2 cellular contexts compared by ENCODE assay signal in the genomic region with DNA sequence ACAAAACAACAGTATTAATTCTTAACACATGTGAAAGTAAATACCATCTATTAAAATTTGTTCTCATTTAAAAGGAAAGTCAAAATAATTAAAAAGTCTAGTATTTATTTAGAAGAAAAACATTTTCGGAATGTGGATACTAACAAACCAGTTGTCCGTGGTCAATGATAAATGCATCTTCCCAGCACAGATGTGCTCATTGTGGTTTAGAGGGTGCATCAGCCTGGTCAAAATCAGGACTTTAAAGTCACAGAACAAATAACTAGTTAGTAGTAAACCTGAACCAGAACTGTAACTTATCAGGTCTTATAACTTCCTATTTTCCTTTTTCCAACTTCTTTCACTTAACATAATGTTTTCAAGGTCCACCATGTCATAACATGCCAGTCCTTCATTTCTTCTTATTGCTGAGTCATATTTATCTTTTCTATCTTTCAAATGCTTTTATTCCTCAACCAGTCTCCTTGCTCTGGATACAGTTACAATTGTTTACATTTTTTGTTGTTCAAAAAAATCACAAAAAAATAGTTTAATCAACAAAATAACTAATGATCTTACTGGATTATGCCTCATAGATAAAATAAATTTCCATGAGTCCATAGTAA.
TF ChIP-seq lines count a peak whose summit lies in the region.

No MANE protein-coding gene starts in this region.

TF ChIP-seq in HepG2, 621 proteins besides CTCF, POLR2A, EP300 and RAD21:
- TF ChIP-seq NFE2L2 (IDR thresholded peaks at IDR 0.05; ENCODE audit: low read length) (peak; percentile 75), MAFK (conservative IDR thresholded peaks at IDR 0.05 in 1 of 2, IDR thresholded peaks at IDR 0.05 in 1 of 2; ENCODE audit: low read length in 2 of 2) (peak; percentile 54 to 64), DPF2 (CRISPR knock-in tag; IDR thresholded peaks at IDR 0.05; ENCODE audit: borderline replicate concordance, low read depth) (no peak), KMT2A (CRISPR knock-in tag; IDR thresholded peaks at IDR 0.05) (no peak), MAFF (IDR thresholded peaks at IDR 0.05; ENCODE audit: low read depth, low read length) (peak; percentile 45; the same call in 1 of the 2 replicates)
TF ChIP-seq in HepG2: peak in this region for 3.

TF ChIP-seq in SK-N-SH, 30 proteins besides CTCF, POLR2A, EP300 and RAD21:
- TF ChIP-seq FOSL2 (IDR thresholded peaks at IDR 0.05; ENCODE audit: borderline replicate concordance, low read depth) (peak; percentile 27; the same call in 1 of the 2 replicates), YY1 (IDR thresholded peaks at IDR 0.05; ENCODE audit: low read depth) (no peak), JUND (IDR thresholded peaks at IDR 0.05) (peak; percentile 9; the same call in 1 of the 2 replicates)
- TF ChIP-seq, protein P1, sequence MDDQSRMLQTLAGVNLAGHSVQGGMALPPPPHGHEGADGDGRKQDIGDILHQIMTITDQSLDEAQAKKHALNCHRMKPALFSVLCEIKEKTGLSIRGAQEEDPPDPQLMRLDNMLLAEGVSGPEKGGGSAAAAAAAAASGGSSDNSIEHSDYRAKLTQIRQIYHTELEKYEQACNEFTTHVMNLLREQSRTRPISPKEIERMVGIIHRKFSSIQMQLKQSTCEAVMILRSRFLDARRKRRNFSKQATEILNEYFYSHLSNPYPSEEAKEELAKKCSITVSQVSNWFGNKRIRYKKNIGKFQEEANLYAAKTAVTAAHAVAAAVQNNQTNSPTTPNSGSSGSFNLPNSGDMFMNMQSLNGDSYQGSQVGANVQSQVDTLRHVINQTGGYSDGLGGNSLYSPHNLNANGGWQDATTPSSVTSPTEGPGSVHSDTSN (IDR thresholded peaks at IDR 0.05), result peak; percentile 16; the same call in 1 of the 2 replicates
TF ChIP-seq in SK-N-SH: peak in this region for 3.
